24 cellular contexts compared by ENCODE assay signal in the genomic region with DNA sequence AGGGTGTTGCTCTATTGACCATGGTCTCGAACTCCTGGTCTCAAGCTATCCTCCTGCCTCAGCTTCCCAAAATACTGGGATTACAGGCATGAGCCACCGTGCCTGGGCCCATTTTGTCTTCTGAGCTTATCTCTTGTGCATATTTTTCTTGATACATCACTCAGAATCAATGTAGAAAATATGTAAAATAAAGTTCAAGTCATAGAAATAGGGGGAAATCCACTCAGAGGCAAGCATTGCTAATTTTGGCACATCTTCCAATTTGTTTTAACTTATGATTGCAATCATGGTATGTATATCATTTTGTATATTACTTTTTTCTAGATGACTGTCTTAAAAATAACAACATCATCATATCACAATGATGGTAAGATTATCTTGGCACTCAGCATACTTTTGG. TPM values are rescaled to one million over a fixed set of nuclear protein-coding genes. Genes with fewer than 3 reads are reported as not detected.
"Had no signal": no experiment of that assay in that cellular context is flagged by ENCODE, and none has a peak within 500 bp of the region (broad histone marks: within the 10 kb centered on the region; RNA-seq: fewer than 3 reads in every experiment).

No MANE protein-coding gene starts in this region.

- DNase-seq: activated CD4-positive, alpha-beta T cell treated with anti-CD3 and anti-CD28 coated beads for 36 hours; activated CD8-positive, alpha-beta memory T cell treated with anti-CD3 and anti-CD28 coated beads, Interleukin-2, amount 50 U/mL, for 4 hours; activated CD8-positive, alpha-beta T cell treated with anti-CD3 and anti-CD28 coated beads for 36 hours; activated gamma-delta T cell treated with Interleukin-2 at 50 U/mL for 16 hours; activated naive CD8-positive, alpha-beta T cell treated with anti-CD3 and anti-CD28 coated beads for 36 hours; activated T-cell treated with anti-CD3 and anti-CD28 coated beads, Interleukin-2, amount 50 U/mL, for 72 hours; aorta; central memory CD4-positive, alpha-beta T cell; endodermal cell; foreskin keratinocyte; head of caudate nucleus; nephron progenitor cell; sigmoid colon; stimulated activated CD4-positive, alpha-beta T cell treated with anti-CD3 and anti-CD28 coated beads, Interleukin-4, amount 100 ng/mL, for 1 hour; stimulated activated CD8-positive, alpha-beta memory T cell treated with anti-CD3 and anti-CD28 coated beads, Interleukin-4, amount 100 ng/mL, for 48 hours; stimulated activated naive CD8-positive, alpha-beta T cell treated with anti-CD3 and anti-CD28 coated beads, Interleukin-15, Interleukin-2, amounts not matched to agents 100 U/mL and 50 U/mL, for 24 hours; T-helper 1 cell; upper lobe of right lung; WERI-Rb-1 had no signal

- H3K27me3 Mint-ChIP-seq: activated CD4-positive, alpha-beta T cell treated with anti-CD3 and anti-CD28 coated beads for 36 hours; activated CD8-positive, alpha-beta T cell treated with anti-CD3 and anti-CD28 coated beads for 36 hours; activated naive CD8-positive, alpha-beta T cell treated with anti-CD3 and anti-CD28 coated beads for 36 hours; dendritic cell treated with granulocyte-macrophage colony-stimulating factor and Interleukin-4, amounts not matched to agents 40 ng/mL and 50 ng/mL, for 4 days; memory B cell had no signal

- H3K36me3 Mint-ChIP-seq: activated naive CD8-positive, alpha-beta T cell treated with anti-CD3 and anti-CD28 coated beads for 36 hours; memory B cell had no signal

- H3K9me3 ChIP-seq: sigmoid colon, upper lobe of right lung had no signal

- ATAC-seq: activated CD4-positive, alpha-beta T cell treated with anti-CD3 and anti-CD28 coated beads for 36 hours; activated CD8-positive, alpha-beta T cell treated with anti-CD3 and anti-CD28 coated beads for 36 hours; activated T-cell treated with anti-CD3 and anti-CD28 coated beads, Interleukin-2, amount 50 U/mL, for 72 hours; foreskin keratinocyte; left lobe of liver; stimulated activated naive CD8-positive, alpha-beta T cell treated with anti-CD3 and anti-CD28 coated beads, Interleukin-15, Interleukin-2, amounts not matched to agents 100 U/mL and 50 U/mL, for 24 hours; upper lobe of right lung had no signal

- H3K4me3 Mint-ChIP-seq: activated CD4-positive, alpha-beta T cell treated with anti-CD3 and anti-CD28 coated beads for 36 hours; activated CD8-positive, alpha-beta T cell treated with anti-CD3 and anti-CD28 coated beads for 36 hours; activated naive CD8-positive, alpha-beta T cell treated with anti-CD3 and anti-CD28 coated beads for 36 hours; activated T-cell treated with anti-CD3 and anti-CD28 coated beads, Interleukin-2, amount 50 U/mL, for 72 hours; dendritic cell treated with granulocyte-macrophage colony-stimulating factor and Interleukin-4, amounts not matched to agents 40 ng/mL and 50 ng/mL, for 4 days; endodermal cell; memory B cell; nephron progenitor cell had no signal

- H3K9me3 Mint-ChIP-seq: activated CD8-positive, alpha-beta T cell treated with anti-CD3 and anti-CD28 coated beads for 36 hours; activated naive CD8-positive, alpha-beta T cell treated with anti-CD3 and anti-CD28 coated beads for 36 hours; activated T-cell treated with anti-CD3 and anti-CD28 coated beads, Interleukin-2, amount 50 U/mL, for 72 hours; dendritic cell treated with granulocyte-macrophage colony-stimulating factor and Interleukin-4, amounts not matched to agents 40 ng/mL and 50 ng/mL, for 4 days; endodermal cell; memory B cell; nephron progenitor cell had no signal

- H3K27ac Mint-ChIP-seq: activated CD4-positive, alpha-beta T cell treated with anti-CD3 and anti-CD28 coated beads for 36 hours; activated CD8-positive, alpha-beta T cell treated with anti-CD3 and anti-CD28 coated beads for 36 hours; activated naive CD8-positive, alpha-beta T cell treated with anti-CD3 and anti-CD28 coated beads for 36 hours; activated T-cell treated with anti-CD3 and anti-CD28 coated beads, Interleukin-2, amount 50 U/mL, for 72 hours; dendritic cell treated with granulocyte-macrophage colony-stimulating factor and Interleukin-4, amounts not matched to agents 40 ng/mL and 50 ng/mL, for 4 days; endodermal cell; memory B cell; nephron progenitor cell had no signal

- H3K4me1 Mint-ChIP-seq: endodermal cell, memory B cell, nephron progenitor cell had no signal

- H3K4me3 ChIP-seq: sigmoid colon, upper lobe of right lung had no signal

- H3K36me3 ChIP-seq: upper lobe of right lung had no signal

- H3K27me3 ChIP-seq: sigmoid colon, upper lobe of right lung had no signal

- H3K27ac ChIP-seq: foreskin keratinocyte, upper lobe of right lung, WERI-Rb-1 had no signal

RNA-seq across cellular contexts. Expression of gene RXFP4, which starts 51.9 kb away (rescaled TPM):
- total RNA-seq: activated CD4-positive, alpha-beta T cell treated with anti-CD3 and anti-CD28 coated beads for 36 hours; activated CD8-positive, alpha-beta T cell treated with anti-CD3 and anti-CD28 coated beads for 36 hours; activated T-cell treated with anti-CD3 and anti-CD28 coated beads, Interleukin-2, amount 50 U/mL, for 72 hours; aorta; endodermal cell; foreskin keratinocyte; left lobe of liver; omental fat pad; sigmoid colon; temporal lobe; upper lobe of right lung had no signal
- polyA plus RNA-seq: aorta, foreskin keratinocyte had no signal
